ENCODE assay signal across 1 cellular context in genomic region chr3:69203631-69204314, GRCh38.
TF ChIP-seq lines count a peak whose summit lies in the region.

No MANE protein-coding gene starts in this region.

TF ChIP-seq in GM12878, 131 proteins besides CTCF, POLR2A, EP300 and RAD21 (continued from another document):
- peak; percentile 34 for TF ChIP-seq PKNOX1 (IDR thresholded peaks at IDR 0.05)
- no peak for TF ChIP-seq HDAC6 (IDR thresholded peaks at IDR 0.05; ENCODE audit: unreplicated experiment)
- TF ChIP-seq FOXM1 (IDR thresholded peaks at IDR 0.05; ENCODE audit: low read depth, low read length) = no peak
- TF ChIP-seq HDGF (IDR thresholded peaks at IDR 0.05) = no peak
TF ChIP-seq in GM12878: peak in this region for 3.
